ENCODE assay signal across 11 cellular contexts in genomic region chr1:115839706-115840095, GRCh38. TPM values are rescaled to one million over a fixed set of nuclear protein-coding genes. Genes with fewer than 3 reads are reported as not detected.
DNase-seq lines count a peak whose midpoint lies in the region; ATAC-seq and TF ChIP-seq lines count a peak whose summit lies in the region.
"Had no signal": no experiment of that assay in that cellular context is flagged by ENCODE, and none has a peak within 500 bp of the region (broad histone marks: within the 10 kb centered on the region; RNA-seq: fewer than 3 reads in every experiment).

No MANE protein-coding gene starts in this region.

- no peaks in the 10 kb centered on the region for H3K9me3 ChIP-seq in HUES48 (ENCODE audit: control insufficient read depth, insufficient read depth, low read length)

- peaks cover 2 to 12% (median 7%) of the 10 kb centered on the region in 4 donors for H3K4me1 Mint-ChIP-seq in naive thymus-derived CD8-positive, alpha-beta T cell

- peak overlapping the region; percentile 81 for H3K9ac ChIP-seq in HUES48 (ENCODE audit: low read depth, low read length)

- no peaks in the 10 kb centered on the region for H3K36me3 Mint-ChIP-seq in naive thymus-derived CD8-positive, alpha-beta T cell

- H3K4me1 ChIP-seq in HUES48 (ENCODE audit: control insufficient read depth, insufficient read depth, low read length) = peaks cover 14% of the 10 kb centered on the region; the same call in 1 of the 2 replicates

- H3K9me3 Mint-ChIP-seq in naive thymus-derived CD8-positive, alpha-beta T cell = peaks cover 0 to 7% (median 0%) of the 10 kb centered on the region in 9 donors

- no peak overlapping the region for H3K27ac Mint-ChIP-seq in naive thymus-derived CD8-positive, alpha-beta T cell

- POLR2A ChIA-PET in naive thymus-derived CD8-positive, alpha-beta T cell (lab: Charles Lee) = no interaction called here

- no peak for DNase-seq in AG10803 (ENCODE audit: low read depth)
- DNase-seq in naive thymus-derived CD8-positive, alpha-beta T cell = no peak
- no peak for DNase-seq in stimulated activated CD4-positive, alpha-beta T cell treated with anti-CD3 and anti-CD28 coated beads, Interleukin-4, amount 100 ng/mL, for 4 hours
- no peak for DNase-seq in effector CD4-positive, alpha-beta T cell
- no peak for DNase-seq in stimulated activated CD4-positive, alpha-beta T cell treated with anti-CD3 and anti-CD28 coated beads, Interleukin-1b, Interleukin-23, amount 100 ng/mL, for 48 hours
- DNase-seq in SK-N-DZ (ENCODE audit: low spot score) = no peak
- DNase-seq: central memory CD4-positive, alpha-beta T cell; NCI-H446 treated with DMSO at 0.1 percent for 48 hours had no signal

- H3K27me3 ChIP-seq in HUES48 (ENCODE audit: control insufficient read depth, insufficient read depth, low read length) = peaks cover 67% of the 10 kb centered on the region

- H3K4me3 ChIP-seq in AG10803 (ENCODE audit: low read length) (peak overlapping the region; percentile 23; the same call in 1 of the 2 replicates), HUES48 (ENCODE audit: low read depth, low read length) (peak overlapping the region; percentile 81)

- no peak for ATAC-seq in naive thymus-derived CD8-positive, alpha-beta T cell

- H3K27me3 Mint-ChIP-seq in naive thymus-derived CD8-positive, alpha-beta T cell = peaks cover 37 to 85% (median 51%) of the 10 kb centered on the region in 5 donors

- H3K36me3 ChIP-seq in HUES48 (ENCODE audit: control insufficient read depth, insufficient read depth, low read length) = no peaks in the 10 kb centered on the region

- H3K27ac ChIP-seq in HUES48 (ENCODE audit: low read depth, low read length) = peak overlapping the region; percentile 71
- H3K27ac ChIP-seq in cingulate gyrus (ENCODE audit: low read depth, low read length) = peak overlapping the region; percentile 63

- peak overlapping the region in 7 of 10 donors; percentile 46 to 78 (median 51) for H3K4me3 Mint-ChIP-seq in naive thymus-derived CD8-positive, alpha-beta T cell

- TF ChIP-seq CTCF in AG10803 (conservative IDR thresholded peaks at IDR 0.05; ENCODE audit: low read length) = no peak

RNA-seq across cellular contexts. Expression of gene NHLH2, which starts 1.2 kb away (rescaled TPM):
- total RNA-seq in naive thymus-derived CD8-positive, alpha-beta T cell = not detected
- polyA plus RNA-seq in naive thymus-derived CD8-positive, alpha-beta T cell = not detected
- 0.09 TPM in 1 of 2 replicates, not detected in the other for polyA plus RNA-seq in SK-N-DZ (2014; cell fraction: cytosol; rRNA removed)
- polyA plus RNA-seq in SK-N-DZ (2014; cell fraction: nucleus; rRNA removed) = 0.07 and 0.40 TPM in 2 replicates
- total RNA-seq: mononuclear cell had no signal
